ENCODE assay signal across 1 cellular context in the genomic region with DNA sequence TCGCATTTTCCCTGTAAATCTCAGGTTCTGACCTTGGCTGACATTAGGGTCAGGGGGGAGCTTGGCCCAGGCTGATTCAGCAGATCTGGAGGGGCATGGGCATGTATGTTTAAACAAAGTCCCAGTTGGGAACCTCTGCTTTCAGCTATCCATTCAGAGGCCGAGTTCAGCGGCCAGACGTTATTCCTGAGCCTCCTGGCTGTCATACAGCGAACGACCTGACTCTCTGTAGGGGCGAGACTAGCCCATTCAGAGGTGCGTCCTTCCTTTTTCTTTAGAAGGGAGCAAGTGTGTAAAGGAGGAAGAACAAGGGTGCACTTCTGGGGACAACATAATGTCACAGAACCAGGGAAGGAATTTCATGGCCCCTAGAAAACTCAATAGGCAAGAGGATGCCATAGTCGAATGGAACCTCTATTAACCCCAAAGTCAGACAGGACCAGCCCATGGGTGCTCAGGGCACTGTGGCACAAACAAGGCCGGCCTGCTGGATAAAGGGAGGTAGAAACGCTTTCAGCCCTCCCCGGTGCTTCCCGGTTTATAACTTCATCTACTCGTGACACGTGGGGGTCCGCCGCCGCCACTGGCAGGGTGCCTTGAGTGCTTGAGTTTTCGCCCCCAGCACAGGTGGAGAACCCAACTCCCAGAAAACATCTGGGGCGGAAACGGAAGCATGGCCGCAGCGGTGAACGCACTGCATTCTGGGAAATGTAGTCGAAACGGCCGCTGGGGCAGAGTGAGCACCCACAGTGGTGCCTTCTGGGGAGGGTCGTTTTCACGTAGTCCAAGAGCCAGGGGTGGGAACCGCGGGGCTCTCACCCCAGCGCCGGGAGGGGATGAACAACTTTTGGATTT.
TF ChIP-seq lines count a peak whose summit lies in the region.

No MANE protein-coding gene starts in this region.

TF ChIP-seq in HepG2, 621 proteins besides CTCF, POLR2A, EP300 and RAD21 (continued from another document and continues in another):
- TF ChIP-seq THYN1 (CRISPR knock-in tag; IDR thresholded peaks at IDR 0.05; ENCODE audit: borderline replicate concordance, low read depth) = no peak
- TF ChIP-seq, protein P1, sequence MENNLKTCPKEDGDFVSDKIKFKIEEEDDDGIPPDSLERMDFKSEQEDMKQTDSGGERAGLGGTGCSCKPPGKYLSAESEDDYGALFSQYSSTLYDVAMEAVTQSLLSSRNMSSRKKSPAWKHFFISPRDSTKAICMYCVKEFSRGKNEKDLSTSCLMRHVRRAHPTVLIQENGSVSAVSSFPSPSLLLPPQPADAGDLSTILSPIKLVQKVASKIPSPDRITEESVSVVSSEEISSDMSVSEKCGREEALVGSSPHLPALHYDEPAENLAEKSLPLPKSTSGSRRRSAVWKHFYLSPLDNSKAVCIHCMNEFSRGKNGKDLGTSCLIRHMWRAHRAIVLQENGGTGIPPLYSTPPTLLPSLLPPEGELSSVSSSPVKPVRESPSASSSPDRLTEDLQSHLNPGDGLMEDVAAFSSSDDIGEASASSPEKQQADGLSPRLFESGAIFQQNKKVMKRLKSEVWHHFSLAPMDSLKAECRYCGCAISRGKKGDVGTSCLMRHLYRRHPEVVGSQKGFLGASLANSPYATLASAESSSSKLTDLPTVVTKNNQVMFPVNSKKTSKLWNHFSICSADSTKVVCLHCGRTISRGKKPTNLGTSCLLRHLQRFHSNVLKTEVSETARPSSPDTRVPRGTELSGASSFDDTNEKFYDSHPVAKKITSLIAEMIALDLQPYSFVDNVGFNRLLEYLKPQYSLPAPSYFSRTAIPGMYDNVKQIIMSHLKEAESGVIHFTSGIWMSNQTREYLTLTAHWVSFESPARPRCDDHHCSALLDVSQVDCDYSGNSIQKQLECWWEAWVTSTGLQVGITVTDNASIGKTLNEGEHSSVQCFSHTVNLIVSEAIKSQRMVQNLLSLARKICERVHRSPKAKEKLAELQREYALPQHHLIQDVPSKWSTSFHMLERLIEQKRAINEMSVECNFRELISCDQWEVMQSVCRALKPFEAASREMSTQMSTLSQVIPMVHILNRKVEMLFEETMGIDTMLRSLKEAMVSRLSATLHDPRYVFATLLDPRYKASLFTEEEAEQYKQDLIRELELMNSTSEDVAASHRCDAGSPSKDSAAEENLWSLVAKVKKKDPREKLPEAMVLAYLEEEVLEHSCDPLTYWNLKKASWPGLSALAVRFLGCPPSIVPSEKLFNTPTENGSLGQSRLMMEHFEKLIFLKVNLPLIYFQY (CRISPR knock-in tag; IDR thresholded peaks at IDR 0.05; ENCODE audit: borderline replicate concordance) = no peak
- no peak for TF ChIP-seq PRMT3 (CRISPR knock-in tag; IDR thresholded peaks at IDR 0.05; ENCODE audit: borderline replicate concordance, low read depth)
- TF ChIP-seq ZBTB3 (CRISPR knock-in tag; IDR thresholded peaks at IDR 0.05; ENCODE audit: borderline replicate concordance, low read depth) = no peak
- TF ChIP-seq ZNF280D (CRISPR knock-in tag; IDR thresholded peaks at IDR 0.05) = 0 out of 2 replicates have a peak, but pooled peaks have one; percentile 79
- no peak for TF ChIP-seq DDIT3 (CRISPR knock-in tag; IDR thresholded peaks at IDR 0.05)
- peak; percentile 36; the same call in 1 of the 2 replicates for TF ChIP-seq ZNF503 (CRISPR knock-in tag; IDR thresholded peaks at IDR 0.05)
- TF ChIP-seq STAT5B (CRISPR knock-in tag; IDR thresholded peaks at IDR 0.05) = no peak
- TF ChIP-seq ZNF530 (CRISPR knock-in tag; IDR thresholded peaks at IDR 0.05; ENCODE audit: low read depth) = no peak
- TF ChIP-seq ZFX (CRISPR knock-in tag; IDR thresholded peaks at IDR 0.05; ENCODE audit: low read depth) = peak; percentile 81
- no peak for TF ChIP-seq ZSCAN12 (CRISPR knock-in tag; IDR thresholded peaks at IDR 0.05)
- TF ChIP-seq GLI4 (CRISPR knock-in tag; IDR thresholded peaks at IDR 0.05; ENCODE audit: borderline replicate concordance) = no peak
- no peak for TF ChIP-seq POLR2AphosphoS2 (IDR thresholded peaks at IDR 0.05; ENCODE audit: low read depth, low read length)
- peak; percentile 78 for TF ChIP-seq ZNF687 (CRISPR knock-in tag; IDR thresholded peaks at IDR 0.05)
- TF ChIP-seq ELF4 (CRISPR knock-in tag; IDR thresholded peaks at IDR 0.05; ENCODE audit: borderline replicate concordance) = no peak
- no peak for TF ChIP-seq U2AF2 (IDR thresholded peaks at IDR 0.05; ENCODE audit: low read depth, low read length)
- TF ChIP-seq JUN (CRISPR knock-in tag; IDR thresholded peaks at IDR 0.05) = no peak
- no peak for TF ChIP-seq SAP130 (CRISPR knock-in tag; IDR thresholded peaks at IDR 0.05; ENCODE audit: low read depth)
- TF ChIP-seq NFYC (CRISPR knock-in tag; IDR thresholded peaks at IDR 0.05) = no peak
- no peak for TF ChIP-seq SOX13 (IDR thresholded peaks at IDR 0.05)
- no peak for TF ChIP-seq SOX13 (CRISPR knock-in tag; conservative IDR thresholded peaks at IDR 0.05 in 1 of 2, IDR thresholded peaks at IDR 0.05 in 1 of 2)
- 0 out of 2 replicates have a peak, but pooled peaks have one; percentile 53 for TF ChIP-seq YEATS4 (CRISPR knock-in tag; IDR thresholded peaks at IDR 0.05; ENCODE audit: borderline replicate concordance)
- no peak for TF ChIP-seq HDAC1 (CRISPR knock-in tag; IDR thresholded peaks at IDR 0.05)
- no peak for TF ChIP-seq ZNF33B (CRISPR knock-in tag; IDR thresholded peaks at IDR 0.05)
- TF ChIP-seq NR1H2 (CRISPR knock-in tag; IDR thresholded peaks at IDR 0.05; ENCODE audit: borderline replicate concordance, low read depth) = no peak
- TF ChIP-seq PAF1 (CRISPR knock-in tag; IDR thresholded peaks at IDR 0.05) = no peak
- TF ChIP-seq BRD4 (CRISPR knock-in tag; IDR thresholded peaks at IDR 0.05) = peak; percentile 93
- TF ChIP-seq ZNF83 (CRISPR knock-in tag; IDR thresholded peaks at IDR 0.05; ENCODE audit: borderline replicate concordance) = peak; percentile 84; the same call in 1 of the 2 replicates
- TF ChIP-seq KMT2B (CRISPR knock-in tag; IDR thresholded peaks at IDR 0.05) = peak; percentile 32; the same call in 1 of the 2 replicates
- TF ChIP-seq, protein P2, sequence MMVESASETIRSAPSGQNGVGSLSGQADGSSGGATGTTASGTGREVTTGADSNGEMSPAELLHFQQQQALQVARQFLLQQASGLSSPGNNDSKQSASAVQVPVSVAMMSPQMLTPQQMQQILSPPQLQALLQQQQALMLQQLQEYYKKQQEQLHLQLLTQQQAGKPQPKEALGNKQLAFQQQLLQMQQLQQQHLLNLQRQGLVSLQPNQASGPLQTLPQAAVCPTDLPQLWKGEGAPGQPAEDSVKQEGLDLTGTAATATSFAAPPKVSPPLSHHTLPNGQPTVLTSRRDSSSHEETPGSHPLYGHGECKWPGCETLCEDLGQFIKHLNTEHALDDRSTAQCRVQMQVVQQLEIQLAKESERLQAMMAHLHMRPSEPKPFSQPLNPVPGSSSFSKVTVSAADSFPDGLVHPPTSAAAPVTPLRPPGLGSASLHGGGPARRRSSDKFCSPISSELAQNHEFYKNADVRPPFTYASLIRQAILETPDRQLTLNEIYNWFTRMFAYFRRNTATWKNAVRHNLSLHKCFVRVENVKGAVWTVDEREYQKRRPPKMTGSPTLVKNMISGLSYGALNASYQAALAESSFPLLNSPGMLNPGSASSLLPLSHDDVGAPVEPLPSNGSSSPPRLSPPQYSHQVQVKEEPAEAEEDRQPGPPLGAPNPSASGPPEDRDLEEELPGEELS (CRISPR knock-in tag; IDR thresholded peaks at IDR 0.05) = 0 out of 2 replicates have a peak, but pooled peaks have one; percentile 16
- TF ChIP-seq MED8 (CRISPR knock-in tag; IDR thresholded peaks at IDR 0.05; ENCODE audit: insufficient replicate concordance) = no peak
- TF ChIP-seq ZUFSP (CRISPR knock-in tag; IDR thresholded peaks at IDR 0.05; ENCODE audit: borderline replicate concordance) = 0 out of 2 replicates have a peak, but pooled peaks have one; percentile 83
- TF ChIP-seq IKZF4 (CRISPR knock-in tag; IDR thresholded peaks at IDR 0.05; ENCODE audit: borderline replicate concordance, low read depth, not compliant biosample characterization) = no peak
- TF ChIP-seq RFX3 (CRISPR knock-in tag; IDR thresholded peaks at IDR 0.05) = no peak
- no peak; the same call in 1 of the 2 replicates for TF ChIP-seq RXRB (CRISPR knock-in tag; IDR thresholded peaks at IDR 0.05; ENCODE audit: borderline replicate concordance)
- TF ChIP-seq ZNF382 (CRISPR knock-in tag; IDR thresholded peaks at IDR 0.05; ENCODE audit: borderline replicate concordance) = no peak
- TF ChIP-seq TBP (CRISPR knock-in tag; IDR thresholded peaks at IDR 0.05) = 0 out of 2 replicates have a peak, but pooled peaks have one; percentile 45
- no peak for TF ChIP-seq MAF1 (CRISPR knock-in tag; IDR thresholded peaks at IDR 0.05; ENCODE audit: borderline replicate concordance)
- TF ChIP-seq DNMT3B (CRISPR knock-in tag; conservative IDR thresholded peaks at IDR 0.05) = no peak
- TF ChIP-seq TOPORS (CRISPR knock-in tag; IDR thresholded peaks at IDR 0.05) = no peak
- no peak for TF ChIP-seq ZNF263 (CRISPR knock-in tag; IDR thresholded peaks at IDR 0.05)
- TF ChIP-seq ATF1 (CRISPR knock-in tag; IDR thresholded peaks at IDR 0.05) = peak; percentile 19; the same call in 1 of the 2 replicates
- no peak for TF ChIP-seq SOX6 (IDR thresholded peaks at IDR 0.05)
- peak; percentile 22; the same call in 1 of the 2 replicates for TF ChIP-seq SOX6 (CRISPR knock-in tag; IDR thresholded peaks at IDR 0.05)
- TF ChIP-seq ZNF883 (CRISPR knock-in tag; IDR thresholded peaks at IDR 0.05; ENCODE audit: not compliant biosample characterization) = peak; percentile 47
